In the genomic region with DNA sequence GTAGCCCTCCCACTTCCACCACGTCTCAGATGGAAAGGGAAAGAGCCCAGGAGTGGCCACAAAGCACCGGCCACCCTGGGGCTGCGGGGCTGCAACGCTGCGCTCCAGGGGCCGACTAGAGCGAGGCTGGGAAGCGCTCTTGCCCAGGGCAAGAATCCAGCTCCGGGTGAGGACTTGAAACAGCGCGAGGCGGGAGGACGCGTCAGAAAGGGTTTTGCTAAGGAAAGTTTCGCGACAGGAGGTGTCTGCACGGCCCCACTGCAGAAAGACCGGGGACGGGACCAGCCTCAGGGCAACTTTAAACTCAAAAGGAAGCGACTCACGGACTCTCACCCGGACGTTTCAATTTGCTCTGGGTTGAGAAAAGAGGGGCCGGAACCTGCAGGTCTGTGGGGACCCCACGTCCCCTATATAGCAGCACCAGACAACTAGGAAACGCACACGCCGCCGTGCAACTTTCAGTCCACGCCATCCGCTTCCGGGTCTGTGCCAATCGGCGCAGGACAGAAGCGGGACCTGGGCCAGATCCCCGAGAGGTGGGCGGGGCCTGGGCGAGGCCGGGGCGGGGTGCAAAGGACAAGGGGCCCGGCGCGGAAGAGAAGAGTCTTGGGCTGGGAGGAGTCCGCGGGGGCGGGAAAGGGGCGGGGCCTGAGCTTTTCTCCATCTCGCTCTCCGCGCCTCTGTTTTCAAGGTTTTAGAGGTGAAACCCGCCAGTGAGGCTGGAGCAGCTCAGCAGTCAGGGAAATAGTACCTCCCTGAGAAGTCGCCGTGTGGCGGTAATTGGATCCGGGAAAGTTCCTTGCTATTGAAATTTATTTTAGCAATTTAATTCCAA, we compare ENCODE assay signal across 1 cellular context.
TF ChIP-seq lines count a peak whose summit lies in the region.

A gene (minus strand): TSS at position 488 of the 835 bp plus-strand sequence. CDS start 6,792 bp downstream, outside the sequence.

TF ChIP-seq in IMR-90, 13 proteins besides CTCF, POLR2A, EP300 and RAD21:
- TF ChIP-seq MXI1 (IDR thresholded peaks at IDR 0.05; ENCODE audit: borderline replicate concordance, low read depth, low read length) (peak; percentile 77), CEBPB (IDR thresholded peaks at IDR 0.05; ENCODE audit: low read depth, low read length) (peak; percentile 82), MAZ (IDR thresholded peaks at IDR 0.05; ENCODE audit: borderline replicate concordance, low read depth, low read length) (peak; percentile 58; the same call in 1 of the 2 replicates), BHLHE40 (IDR thresholded peaks at IDR 0.05; ENCODE audit: low read depth, low read length) (no peak), SMC3 (IDR thresholded peaks at IDR 0.05; ENCODE audit: low read depth, low read length) (no peak), MAFK (IDR thresholded peaks at IDR 0.05; ENCODE audit: low read depth, low read length) (no peak)
TF ChIP-seq in IMR-90: peak in this region for 3.
